1 cellular context compared by ENCODE assay signal in the genomic region with DNA sequence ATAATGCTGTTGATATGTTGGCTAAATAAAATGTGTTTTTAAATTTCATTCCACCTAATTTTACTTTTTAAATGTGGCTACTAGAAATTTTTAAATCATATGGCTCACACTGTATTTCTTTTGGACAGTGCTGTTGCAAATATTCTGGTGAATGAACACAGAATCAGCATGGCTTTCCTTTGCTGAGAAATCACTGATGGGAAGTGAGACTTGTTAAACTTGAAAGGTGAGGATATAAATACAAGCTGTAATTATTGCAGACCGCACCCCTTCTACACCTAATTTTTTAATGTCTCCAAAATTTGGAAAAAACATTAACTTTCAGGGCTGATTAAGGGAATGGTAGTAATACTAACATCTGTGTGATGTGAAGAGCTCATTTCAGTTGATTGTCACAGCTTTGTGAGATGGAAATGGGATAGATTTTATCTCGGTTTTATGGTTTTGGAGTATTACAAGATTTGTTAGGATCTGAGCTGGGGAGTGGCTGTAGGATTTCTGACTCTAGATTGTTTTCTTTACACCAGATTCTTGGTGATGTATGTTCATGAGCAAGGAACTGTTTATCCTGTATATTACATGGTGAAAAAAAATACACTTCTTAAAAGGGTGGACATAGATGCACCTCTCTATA.
TF ChIP-seq lines count a peak whose summit lies in the region.

No MANE protein-coding gene starts in this region.

TF ChIP-seq in K562, 482 proteins besides CTCF, POLR2A, EP300 and RAD21:
- TF ChIP-seq ZNF518B (CRISPR knock-in tag; IDR thresholded peaks at IDR 0.05) (no peak), ZZZ3 (IDR thresholded peaks at IDR 0.05) (no peak), POU5F1 (IDR thresholded peaks at IDR 0.05; ENCODE audit: borderline replicate concordance, low read depth, low read length, partially characterized antibody) (no peak), BRF1 (IDR thresholded peaks at IDR 0.05; ENCODE audit: borderline replicate concordance, extremely low read depth, insufficient read length) (no peak), NFATC3 (IDR thresholded peaks at IDR 0.05) (no peak)
- TF ChIP-seq, protein P1, sequence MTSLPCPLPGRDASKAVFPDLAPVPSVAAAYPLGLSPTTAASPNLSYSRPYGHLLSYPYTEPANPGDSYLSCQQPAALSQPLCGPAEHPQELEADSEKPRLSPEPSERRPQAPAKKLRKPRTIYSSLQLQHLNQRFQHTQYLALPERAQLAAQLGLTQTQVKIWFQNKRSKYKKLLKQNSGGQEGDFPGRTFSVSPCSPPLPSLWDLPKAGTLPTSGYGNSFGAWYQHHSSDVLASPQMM (CRISPR knock-in tag; IDR thresholded peaks at IDR 0.05), result no peak
- TF ChIP-seq, protein P2, sequence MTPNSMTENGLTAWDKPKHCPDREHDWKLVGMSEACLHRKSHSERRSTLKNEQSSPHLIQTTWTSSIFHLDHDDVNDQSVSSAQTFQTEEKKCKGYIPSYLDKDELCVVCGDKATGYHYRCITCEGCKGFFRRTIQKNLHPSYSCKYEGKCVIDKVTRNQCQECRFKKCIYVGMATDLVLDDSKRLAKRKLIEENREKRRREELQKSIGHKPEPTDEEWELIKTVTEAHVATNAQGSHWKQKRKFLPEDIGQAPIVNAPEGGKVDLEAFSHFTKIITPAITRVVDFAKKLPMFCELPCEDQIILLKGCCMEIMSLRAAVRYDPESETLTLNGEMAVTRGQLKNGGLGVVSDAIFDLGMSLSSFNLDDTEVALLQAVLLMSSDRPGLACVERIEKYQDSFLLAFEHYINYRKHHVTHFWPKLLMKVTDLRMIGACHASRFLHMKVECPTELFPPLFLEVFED (CRISPR knock-in tag; conservative IDR thresholded peaks at IDR 0.05), result no peak
